In the genomic region with DNA sequence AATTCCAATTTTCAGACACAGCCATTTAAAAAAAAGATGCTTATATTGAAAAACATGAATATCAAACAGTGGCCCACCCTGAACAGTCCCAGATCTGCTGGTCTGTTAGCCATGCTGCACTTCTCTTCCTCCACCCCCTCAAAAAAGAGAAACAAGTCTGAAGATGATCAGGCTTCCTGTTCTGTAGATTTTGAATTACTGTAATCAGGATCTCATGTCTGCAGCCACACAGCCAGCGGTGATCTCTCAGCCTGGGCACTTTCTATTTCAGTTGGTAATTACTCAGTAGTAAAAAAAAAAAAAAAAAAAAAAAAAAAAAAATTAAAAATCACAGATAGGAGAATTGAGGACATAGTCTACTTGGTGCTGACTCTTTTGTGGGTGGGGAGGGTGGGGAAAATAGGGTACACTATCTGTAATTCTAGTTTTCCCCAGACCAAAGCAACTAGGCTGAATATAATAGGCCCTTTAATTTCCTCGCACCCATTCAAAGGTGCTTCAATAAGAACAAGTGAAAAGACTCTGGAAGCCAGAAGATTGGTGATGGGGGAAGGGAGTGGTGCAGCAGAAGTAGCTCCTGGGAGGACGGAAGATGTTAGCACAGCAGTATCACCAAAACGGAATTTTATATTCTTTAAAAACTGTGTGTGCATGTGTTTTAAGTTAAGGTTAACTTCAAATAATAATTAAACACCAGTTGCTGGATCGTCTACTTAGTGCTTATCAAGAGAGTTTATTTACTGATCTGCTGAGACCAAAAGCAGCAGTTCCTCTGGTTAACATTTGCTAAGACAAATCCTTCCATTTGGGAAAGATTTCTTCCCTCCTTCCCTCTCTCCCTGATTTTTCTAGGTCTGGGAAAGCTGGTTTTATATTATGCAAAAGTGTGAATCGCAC, we compare ENCODE assay signal across 8 cellular contexts. TPM values are rescaled to one million over a fixed set of nuclear protein-coding genes. Genes with fewer than 3 reads are reported as not detected.
DNase-seq lines count a peak whose midpoint lies in the region; ATAC-seq, FAIRE-seq and TF ChIP-seq lines count a peak whose summit lies in the region.

No MANE protein-coding gene starts in this region.

- peak overlapping the region; percentile 76 for H3K27ac Mint-ChIP-seq in activated CD4-positive, alpha-beta T cell treated with anti-CD3 and anti-CD28 coated beads for 36 hours

- no peaks in the 10 kb centered on the region for H3K27me3 ChIP-seq in H1 (replicated peaks in 1 of 4; ENCODE audit: control insufficient read depth in 3 of 4, extremely low read depth in 1 of 4, insufficient read depth in 3 of 4, low read length in 3 of 4)

- H2BK15ac ChIP-seq in H1 (ENCODE audit: low read length) = no peak overlapping the region

- H3K27me3 Mint-ChIP-seq in activated CD4-positive, alpha-beta T cell treated with anti-CD3 and anti-CD28 coated beads for 36 hours = no peaks in the 10 kb centered on the region

- no peak overlapping the region for H4K8ac ChIP-seq in H1 (ENCODE audit: extremely low read depth, insufficient read depth, low read length)

- H3K36me3 ChIP-seq in OCI-LY7 (ENCODE audit: insufficient read depth, low read length) = no peaks in the 10 kb centered on the region
- no peaks in the 10 kb centered on the region for H3K36me3 ChIP-seq in H1 (ENCODE audit: control insufficient read depth in 2 of 4, insufficient read depth in 4 of 4, low read length in 3 of 4)

- TF ChIP-seq POLR2A in H1 (IDR thresholded peaks at IDR 0.05; ENCODE audit: control extremely low read depth in 1 of 2, low read depth in 2 of 2, low read length in 2 of 2) = no peak

- H2BK12ac ChIP-seq in H1 (ENCODE audit: low read depth, low read length) = peak overlapping the region; percentile 19; the same call in 1 of the 2 replicates

- peak overlapping the region; percentile 88; the same call in 1 of the 2 replicates for H2AFZ ChIP-seq in OCI-LY7 (ENCODE audit: low read length)
- H2AFZ ChIP-seq in H1 (ENCODE audit: low read length) = peak overlapping the region; percentile 91

- ATAC-seq in activated CD4-positive, alpha-beta T cell treated with anti-CD3 and anti-CD28 coated beads for 36 hours = peak; percentile 89
- ATAC-seq in HG02870 (IDR thresholded peaks at IDR 0.05; ENCODE audit: unreplicated experiment) = peak; percentile 72

- no peaks in the 10 kb centered on the region for H3K79me1 ChIP-seq in H1 (ENCODE audit: low read depth, low read length)

- H4K91ac ChIP-seq in H1 (replicated peaks; ENCODE audit: insufficient read length, low read length) = peak overlapping the region; percentile 93

- H3K4ac ChIP-seq in H1 (replicated peaks; ENCODE audit: insufficient read length, low read depth, low read length) = peak overlapping the region; percentile 83

- H2BK20ac ChIP-seq in H1 (ENCODE audit: low read length) = peak overlapping the region; percentile 82

- H4K5ac ChIP-seq in H1 (ENCODE audit: insufficient read length, low read depth, low read length) = peak overlapping the region; percentile 89

- FAIRE-seq in H1 (lab: Jason Lieb, UNC) = peak; percentile 13

- TF ChIP-seq CTCF in OCI-LY7 (conservative IDR thresholded peaks at IDR 0.05; ENCODE audit: low read length) (no peak), H1 (IDR thresholded peaks at IDR 0.05; ENCODE audit: control extremely low read depth in 1 of 3, insufficient read depth in 1 of 3, low read depth in 1 of 3, low read length in 3 of 3) (no peak)

- peak overlapping the region; percentile 61 for H3K4me3 ChIP-seq in OCI-LY7 (ENCODE audit: low read depth, low read length, poor library complexity, severe bottlenecking)
- H3K4me3 ChIP-seq in H1 (ENCODE audit: extremely low read depth in 1 of 4, insufficient read depth in 2 of 4, low read depth in 3 of 4, low read length in 4 of 4) = peak overlapping the region; percentile 1 to 52 (median 24); a peak in 6 of 8 replicates

- peaks cover 71% of the 10 kb centered on the region for H3K4me1 ChIP-seq in OCI-LY7 (ENCODE audit: insufficient read depth, low read length, poor library complexity, severe bottlenecking)
- H3K4me1 ChIP-seq in H1 (replicated peaks in 1 of 4; ENCODE audit: control insufficient read depth in 3 of 4, insufficient read depth in 4 of 4, low read length in 3 of 4) = peaks cover 0 to 4% (median 3%) of the 10 kb centered on the region in 4 experiments; a peak in 3 of 7 replicates

- TF ChIP-seq EP300 in H1 (IDR thresholded peaks at IDR 0.05; ENCODE audit: borderline replicate concordance in 1 of 2, low read depth in 2 of 2, low read length in 2 of 2) = no peak

- no peak overlapping the region for H3K23ac ChIP-seq in H1 (ENCODE audit: insufficient read length)

- H4K20me1 ChIP-seq in OCI-LY7 (ENCODE audit: insufficient read depth, low read length) (no peaks in the 10 kb centered on the region), H1 (replicated peaks in 1 of 2; ENCODE audit: control insufficient read depth in 1 of 2, insufficient read depth in 2 of 2, low read length in 2 of 2) (no peaks in the 10 kb centered on the region)

- H3K9ac ChIP-seq in H1 (replicated peaks in 1 of 4; ENCODE audit: extremely low read depth in 1 of 4, low read depth in 3 of 4, low read length in 3 of 4) = peak overlapping the region in 1 of 4 experiments; percentile 7; a peak in 1 of 7 replicates

- TF ChIP-seq RAD21 in H1 (IDR thresholded peaks at IDR 0.05 in 1 of 2, conservative IDR thresholded peaks at IDR 0.05 in 1 of 2; ENCODE audit: low read depth in 2 of 2, low read length in 2 of 2) = no peak

- CTCF ChIA-PET in activated CD4-positive, alpha-beta T cell treated with anti-CD3 and anti-CD28 coated beads for 36 hours (lab: Charles Lee) = interaction anchor here (1.0 kb wide), 1 partner anchor 34 kb away, joined by 3 read pairs; no protein-coding TSS in a partner anchor
- CTCF ChIA-PET in OCI-LY7 (lab: Charles Lee; ENCODE audit: unreplicated experiment) (interaction anchor here (1.2 kb wide), 1 partner anchor 25 kb away, joined by 4 read pairs; no protein-coding TSS in a partner anchor), H1 (lab: Charles Lee; ENCODE audit: partially characterized antibody) (interaction anchor here (0.6 to 1.2 kb wide), 2 partner anchors 38 to 313 kb away, joined by 3 read pairs; no protein-coding TSS in a partner anchor)

- BruUV-seq in OCI-LY7 (replicated peaks; lab: Mats Ljungman, UMichigan) = TSS peak; percentile 93

- peak overlapping the region; percentile 92 for H2BK120ac ChIP-seq in H1 (replicated peaks; ENCODE audit: low read depth, low read length)

- H3K9me3 ChIP-seq in OCI-LY7 (ENCODE audit: low read length) (peaks cover 5% of the 10 kb centered on the region; the same call in 1 of the 2 replicates), H1 (ENCODE audit: insufficient read depth in 2 of 2, low read depth in 1 of 2, low read length in 1 of 2) (no peaks in the 10 kb centered on the region)

- H2AK5ac ChIP-seq in H1 (ENCODE audit: low read depth, low read length) = no peak overlapping the region

- POLR2A ChIA-PET in activated CD4-positive, alpha-beta T cell treated with anti-CD3 and anti-CD28 coated beads for 36 hours (lab: Charles Lee) = interaction anchor here (0.6 to 1.2 kb wide), 2 partner anchors 44 to 49 kb away, joined by 3 to 4 read pairs; no protein-coding TSS in a partner anchor
- POLR2A ChIA-PET in OCI-LY7 (lab: Charles Lee) (interaction anchor here (0.7 to 2.0 kb wide), 13 partner anchors 9 to 85 kb away, joined by 3 to 9 read pairs (median 4); no protein-coding TSS in a partner anchor), H1 (lab: Charles Lee; ENCODE audit: partially characterized antibody) (interaction anchor here (1.0 to 1.7 kb wide), 4 partner anchors 25 to 65 kb away, joined by 3 to 7 read pairs (median 5); partner anchors contain the start of gene SPRY1)

- peak overlapping the region; percentile 54; the same call in 1 of the 2 replicates for H3K18ac ChIP-seq in H1 (ENCODE audit: extremely low read depth, low read length)

- no peaks in the 10 kb centered on the region for H3K9me2 ChIP-seq in OCI-LY7 (ENCODE audit: insufficient read depth, low read length)

- H3K27ac ChIP-seq in OCI-LY7 (ENCODE audit: low read depth, low read length, poor library complexity, severe bottlenecking) (peak overlapping the region; percentile 97), H1 (ENCODE audit: low read depth, low read length) (peak overlapping the region; percentile 78)

- H3K14ac ChIP-seq in H1 (ENCODE audit: insufficient read length) = no peak overlapping the region

- H3K9me3 Mint-ChIP-seq in activated CD4-positive, alpha-beta T cell treated with anti-CD3 and anti-CD28 coated beads for 36 hours (ENCODE audit: low read depth) = no peaks in the 10 kb centered on the region

- H3K4me2 ChIP-seq in OCI-LY7 (ENCODE audit: low read length) (peak overlapping the region; percentile 96), H1 (ENCODE audit: insufficient read depth in 1 of 2, low read depth in 2 of 2, low read length in 2 of 2) (peak overlapping the region; percentile 62 to 82)

- H3K56ac ChIP-seq in H1 (replicated peaks; ENCODE audit: insufficient read length, low read depth, low read length) = no peak overlapping the region

- no peaks in the 10 kb centered on the region for H3K79me2 ChIP-seq in OCI-LY7 (ENCODE audit: insufficient read depth, low read depth, low read length)
- no peaks in the 10 kb centered on the region for H3K79me2 ChIP-seq in H1 (ENCODE audit: control insufficient read depth in 1 of 2, insufficient read depth in 2 of 2, low read length in 2 of 2)

- peak; percentile 73 for DNase-seq in activated CD4-positive, alpha-beta T cell treated with anti-CD3 and anti-CD28 coated beads for 36 hours
- no peak for DNase-seq in activated CD4-positive, alpha-beta T cell treated with anti-CD3 and anti-CD28 coated beads, Interleukin-2, amount 50 U/mL, for 4 hours
- peak; percentile 71 for DNase-seq in OCI-LY7 (ENCODE audit: low spot score)
- no peak for DNase-seq in H1 (ENCODE audit: low read depth in 1 of 2, low spot score in 2 of 2)
- peak; percentile 20 for DNase-seq in renal cortical epithelial cell (ENCODE audit: low read depth)
- no peak for DNase-seq in middle frontal gyrus (ENCODE audit: extremely low spot score, low spot score)
- DNase-seq in amniotic stem cell (lab: John Stamatoyannopoulos, UW) = no peak

- H3K4me3 Mint-ChIP-seq in activated CD4-positive, alpha-beta T cell treated with anti-CD3 and anti-CD28 coated beads for 36 hours = peak overlapping the region; percentile 47

- H3K36me3 Mint-ChIP-seq in activated CD4-positive, alpha-beta T cell treated with anti-CD3 and anti-CD28 coated beads for 36 hours (ENCODE audit: low read depth) = no peaks in the 10 kb centered on the region

- H3K23me2 ChIP-seq in H1 (ENCODE audit: low read depth, low read length) = 0 out of 2 replicates have a peak, but pooled peaks cover 2% of the 10 kb centered on the region

- H2BK5ac ChIP-seq in H1 (ENCODE audit: low read depth, low read length) = peak overlapping the region; percentile 82; the same call in 1 of the 2 replicates

- peaks cover 18% of the 10 kb centered on the region for H3K4me1 Mint-ChIP-seq in activated CD4-positive, alpha-beta T cell treated with anti-CD3 and anti-CD28 coated beads for 36 hours

- intact Hi-C loops in activated CD4-positive, alpha-beta T cell treated with anti-CD3 and anti-CD28 coated beads for 36 hours (cut with DNase I, micrococcal nuclease) = loop anchor here (1.0 to 2.0 kb wide), 5 partner anchors 21 to 46 kb away; no protein-coding TSS in a partner anchor
- intact Hi-C loops in OCI-LY7 (cut with micrococcal nuclease; ENCODE audit: unreplicated experiment) = loop anchor here (1.0 to 10.0 kb wide), 4 partner anchors 45 to 519 kb away; partner anchors contain the start of gene NUDT6

- 16% methylated on average over 6 of the region's 6 CpGs; no CpG with 5 or more reads in 1 of the 2 experiments for WGBS in H1 (ENCODE audit: extremely low coverage in 1 of 2, insufficient coverage in 1 of 2, insufficient read length in 1 of 2, insufficient replicate concordance in 2 of 2, low coverage in 1 of 2, low lambda C conversion rate in 2 of 2, missing lambda C conversion rate in 1 of 2), 2 experiments

RNA-seq across cellular contexts. Expression of gene SPRY1, which starts 47.1 kb away (rescaled TPM):
- 10 to 100 TPM; 51.2 to 52.0 TPM for total RNA-seq in activated CD4-positive, alpha-beta T cell treated with anti-CD3 and anti-CD28 coated beads for 36 hours
- 0.79 and 1.5 TPM in 2 replicates for total RNA-seq in OCI-LY7 (2014; rRNA removed; shearing (Covaris generic))
- total RNA-seq in OCI-LY7 (2022) = 0.13 and 0.39 TPM in 2 replicates
- 54.7 and 56.2 TPM in 2 replicates for total RNA-seq in H1 (2021; fragmentation: NEBNext Ultra II Directional; extraction: Animal tissue kit (Norgen Biotek cat#: 25700))
- 11.7 and 13.2 TPM in 2 replicates for polyA plus RNA-seq in H1 (2011; rRNA removed)
- polyA plus RNA-seq in H1 (2011; cell fraction: cytosol; rRNA removed) = 13.3 TPM
- 16.4 TPM for polyA plus RNA-seq in H1 (2011; cell fraction: nucleus; rRNA removed)
- polyA plus RNA-seq in H1 (2012, experiment 1 of 2) = 19.6 to 24.8 TPM (median 21.7 TPM) in 4 replicates
- polyA plus RNA-seq in H1 (2012, experiment 2 of 2) = 17.7 TPM
- 33.5 TPM for polyA plus RNA-seq in H1 (2013, experiment 1 of 2)
- polyA plus RNA-seq in H1 (2013, experiment 2 of 2) = 33.8 TPM
- 15.2 and 17.4 TPM in 2 replicates for polyA minus RNA-seq in H1 (2011; rRNA and poly(A)+ RNA removed)
- polyA minus RNA-seq in H1 (2011; cell fraction: cytosol; rRNA and poly(A)+ RNA removed) = 18.7 TPM
- polyA minus RNA-seq in H1 (2011; cell fraction: nucleus; rRNA and poly(A)+ RNA removed) = 32.7 TPM
- total RNA-seq in renal cortical epithelial cell = 7.9 and 8.0 TPM in 2 replicates

Comparison
In these comparisons a context has a peak if more than half of its experiments do, and no peak if none do; other contexts are left out.
1. DNase-seq: peak in activated CD4-positive, alpha-beta T cell treated with anti-CD3 and anti-CD28 coated beads for 36 hours (single experiment), OCI-LY7 (single experiment) and renal cortical epithelial cell (single experiment); none in activated CD4-positive, alpha-beta T cell treated with anti-CD3 and anti-CD28 coated beads, Interleukin-2, amount 50 U/mL, for 4 hours (0 of 2), H1 (0 of 2), middle frontal gyrus (single experiment) and amniotic stem cell (single experiment).